9 cellular contexts compared by ENCODE assay signal in the genomic region with DNA sequence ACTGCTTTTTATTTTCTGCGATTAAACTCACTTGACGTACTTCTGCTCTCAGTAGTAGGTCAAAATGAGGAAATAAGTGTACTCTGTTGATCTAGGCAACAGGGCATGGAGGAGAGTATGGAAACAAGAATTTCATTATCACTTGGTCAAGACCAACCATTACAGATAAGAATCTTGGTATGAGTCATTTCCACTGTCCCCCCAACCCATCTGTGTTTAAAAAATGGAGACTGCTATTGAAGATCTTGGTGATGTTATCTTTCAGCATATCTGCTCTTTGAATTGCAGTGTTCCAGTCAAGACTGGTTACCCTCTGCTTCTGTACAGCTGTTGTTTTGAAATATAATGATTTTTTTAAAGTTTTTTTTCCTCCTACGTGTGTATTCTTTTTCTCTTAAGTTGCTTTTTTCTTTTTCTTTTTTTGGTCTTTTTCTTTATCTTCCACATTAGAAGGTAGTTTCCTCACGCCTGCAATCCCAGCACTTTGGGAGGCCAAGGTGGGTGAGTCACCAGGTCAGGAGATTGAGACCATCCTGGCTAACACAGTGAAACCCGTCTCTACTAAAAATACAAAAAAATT. TPM values are rescaled to one million over a fixed set of nuclear protein-coding genes. Genes with fewer than 3 reads are reported as not detected.
DNase-seq lines count a peak whose midpoint lies in the region; ATAC-seq and TF ChIP-seq lines count a peak whose summit lies in the region.
"Had no signal": no experiment of that assay in that cellular context is flagged by ENCODE, and none has a peak within 500 bp of the region (broad histone marks: within the 10 kb centered on the region; RNA-seq: fewer than 3 reads in every experiment).

No MANE protein-coding gene starts in this region.

- H3K4me3 ChIP-seq in breast epithelium (no peak overlapping the region), Peyer's patch (no peak overlapping the region)
- H3K4me3 ChIP-seq: pancreas had no signal

- intact Hi-C loops in breast epithelium (cut with DNase I; ENCODE audit: low total_unique reads), result no loop called here
- intact Hi-C loops in activated naive CD4-positive, alpha-beta T cell treated with anti-CD3 and anti-CD28 coated beads for 36 hours (cut with micrococcal nuclease), result no loop called here

- H3K27ac ChIP-seq in breast epithelium, result no peak overlapping the region
- no peak overlapping the region for H3K27ac ChIP-seq in Peyer's patch
- H3K27ac ChIP-seq: pancreas had no signal

- no peaks in the 10 kb centered on the region for H3K4me1 ChIP-seq in breast epithelium
- H3K4me1 ChIP-seq in Peyer's patch, result peaks cover 0 to 7% (median 0%) of the 10 kb centered on the region in 4 donors

- H3K36me3 Mint-ChIP-seq in central memory CD8-positive, alpha-beta T cell (ENCODE audit: insufficient read depth), result peaks cover 7% of the 10 kb centered on the region
- H3K36me3 Mint-ChIP-seq in activated naive CD4-positive, alpha-beta T cell treated with anti-CD3 and anti-CD28 coated beads for 36 hours (ENCODE audit: low read depth), result peaks cover 27% of the 10 kb centered on the region

- H3K4me3 Mint-ChIP-seq in central memory CD8-positive, alpha-beta T cell, result no peak overlapping the region
- no peak overlapping the region for H3K4me3 Mint-ChIP-seq in activated naive CD4-positive, alpha-beta T cell treated with anti-CD3 and anti-CD28 coated beads for 36 hours

- TF ChIP-seq CTCF in GM20000 (IDR thresholded peaks at IDR 0.05; ENCODE audit: extremely low read depth, missing control alignments), result no peak
- TF ChIP-seq CTCF in breast epithelium (IDR thresholded peaks at IDR 0.05), result no peak
- no peak for TF ChIP-seq CTCF in Peyer's patch (IDR thresholded peaks at IDR 0.05)

- CTCF ChIA-PET in activated naive CD4-positive, alpha-beta T cell treated with anti-CD3 and anti-CD28 coated beads for 36 hours (lab: Charles Lee), result interaction anchor here (0.6 kb wide), 1 partner anchor 226 kb away, joined by 3 read pairs; no protein-coding TSS in a partner anchor

- DNase-seq in EH (ENCODE audit: low read depth) (peak; percentile 63), GM20000 (ENCODE audit: low spot score) (peak; percentile 46), breast epithelium (ENCODE audit: low spot score in 2 of 2) (no peak), amygdala (lab: John Stamatoyannopoulos, UW) (no peak), Peyer's patch (no peak)
- DNase-seq in central memory CD8-positive, alpha-beta T cell (ENCODE audit: low spot score in 2 of 2), result no peak
- no peak for DNase-seq in activated naive CD4-positive, alpha-beta T cell treated with anti-CD3 and anti-CD28 coated beads for 36 hours
- DNase-seq: pancreas had no signal

- no peak overlapping the region for H3K27ac Mint-ChIP-seq in central memory CD8-positive, alpha-beta T cell (ENCODE audit: low read depth)
- no peak overlapping the region for H3K27ac Mint-ChIP-seq in activated naive CD4-positive, alpha-beta T cell treated with anti-CD3 and anti-CD28 coated beads for 36 hours

- H3K9me3 ChIP-seq in breast epithelium, result peaks cover 0 to 13% of the 10 kb centered on the region in 2 donors
- no peaks in the 10 kb centered on the region for H3K9me3 ChIP-seq in Peyer's patch
- H3K9me3 ChIP-seq: pancreas had no signal

- no peak for TF ChIP-seq POLR2A in breast epithelium (IDR thresholded peaks at IDR 0.05)
- no peak for TF ChIP-seq POLR2A in Peyer's patch (IDR thresholded peaks at IDR 0.05)

- no peaks in the 10 kb centered on the region for H3K27me3 Mint-ChIP-seq in central memory CD8-positive, alpha-beta T cell
- H3K27me3 Mint-ChIP-seq in activated naive CD4-positive, alpha-beta T cell treated with anti-CD3 and anti-CD28 coated beads for 36 hours (ENCODE audit: low read depth), result no peaks in the 10 kb centered on the region

- H3K27me3 ChIP-seq in breast epithelium (no peaks in the 10 kb centered on the region), Peyer's patch (no peaks in the 10 kb centered on the region)
- H3K27me3 ChIP-seq: pancreas had no signal

- no peaks in the 10 kb centered on the region for H3K9me3 Mint-ChIP-seq in central memory CD8-positive, alpha-beta T cell
- H3K9me3 Mint-ChIP-seq in activated naive CD4-positive, alpha-beta T cell treated with anti-CD3 and anti-CD28 coated beads for 36 hours, result peaks cover 8% of the 10 kb centered on the region

- H3K36me3 ChIP-seq in breast epithelium (no peaks in the 10 kb centered on the region), Peyer's patch (peaks cover 0 to 3% (median 0%) of the 10 kb centered on the region in 3 donors)
- H3K36me3 ChIP-seq: pancreas had no signal

- H3K4me1 Mint-ChIP-seq in central memory CD8-positive, alpha-beta T cell, result peaks cover 66% of the 10 kb centered on the region
- peaks cover 63% of the 10 kb centered on the region for H3K4me1 Mint-ChIP-seq in activated naive CD4-positive, alpha-beta T cell treated with anti-CD3 and anti-CD28 coated beads for 36 hours (ENCODE audit: low read depth)

- ATAC-seq in HG03460 (IDR thresholded peaks at IDR 0.05; ENCODE audit: unreplicated experiment), result peak; percentile 90
- peak; percentile 54 for ATAC-seq in central memory CD8-positive, alpha-beta T cell (replicated peaks; ENCODE audit: extremely low read depth, poor library complexity, severe bottlenecking)

RNA-seq across cellular contexts. Expression of a gene that starts 11.7 kb away (rescaled TPM):
- 10 to 100 TPM; 19.0 to 25.2 (median 22.7) TPM for total RNA-seq in breast epithelium
- 10 to 100 TPM in 3 of 4 donors, 1 to 10 TPM in 1; 7.9 to 28.1 (median 16.2) TPM for total RNA-seq in Peyer's patch
- 10 to 100 TPM; 16.3 to 16.6 TPM for total RNA-seq in activated naive CD4-positive, alpha-beta T cell treated with anti-CD3 and anti-CD28 coated beads for 36 hours

RNA-seq across cellular contexts. Expression of a gene that starts 38.5 kb away (rescaled TPM):
- total RNA-seq in breast epithelium (10 to 100 TPM; 13.1 to 60.3 (median 13.2) TPM), Peyer's patch (1 to 10 TPM; 1.2 to 5.8 (median 3.7) TPM)
- total RNA-seq in activated naive CD4-positive, alpha-beta T cell treated with anti-CD3 and anti-CD28 coated beads for 36 hours, result 1 to 10 TPM in 1 of 2 experiments, under 1 TPM in 1; 0.41 to 1.9 TPM

Comparison
In these comparisons a context has a peak if more than half of its experiments do, and no peak if none do; other contexts are left out.
1. DNase-seq: peak in EH (single experiment) and GM20000 (single experiment); none in central memory CD8-positive, alpha-beta T cell (0 of 2), breast epithelium (0 of 2), amygdala (0 of 56), Peyer's patch (0 of 3) and activated naive CD4-positive, alpha-beta T cell treated with anti-CD3 and anti-CD28 coated beads for 36 hours (single experiment).